17 cellular contexts compared by ENCODE assay signal in genomic region chr16:12729448-12729847, GRCh38.
DNase-seq lines count a peak whose midpoint lies in the region; ATAC-seq, FAIRE-seq and TF ChIP-seq lines count a peak whose summit lies in the region.
"Had no signal": no experiment of that assay in that cellular context is flagged by ENCODE, and none has a peak within 500 bp of the region (broad histone marks: within the 10 kb centered on the region; RNA-seq: fewer than 3 reads in every experiment).

No MANE protein-coding gene starts in this region.

- no peaks in the 10 kb centered on the region for H3K27me3 Mint-ChIP-seq in osteocyte (ENCODE audit: unreplicated experiment)
- no peaks in the 10 kb centered on the region for H3K27me3 Mint-ChIP-seq in effector memory CD8-positive, alpha-beta T cell

- H3K4me3 ChIP-seq in HUES6 (ENCODE audit: low read depth, low read length): no peak overlapping the region
- H3K4me3 ChIP-seq in spleen: no peak overlapping the region
- H3K4me3 ChIP-seq: adrenal gland, stomach had no signal

- WGBS in spleen, 5 donors: 57 to 66% (median 65%) methylated on average over 4 of the region's 4 CpGs

- peak; percentile 88 for DNase-seq in COLO829 (ENCODE audit: low spot score)
- DNase-seq in dedifferentiated amniotic fluid mesenchymal stem cell (ENCODE audit: extremely low spot score): peak; percentile 59
- DNase-seq in osteocyte (ENCODE audit: extremely low spot score, unreplicated experiment): no peak
- no peak for DNase-seq in spleen
- no peak for DNase-seq in effector memory CD8-positive, alpha-beta T cell
- DNase-seq in NCI-H524 treated with DMSO at 0.1 percent for 48 hours (lab: John Stamatoyannopoulos, UW): no peak
- DNase-seq in RCC 7860 (ENCODE audit: low spot score): no peak
- DNase-seq: adrenal gland, Calu3, endodermal cell, GOT3, NCI-H1092 treated with DMSO at 0.1 percent for 48 hours, NCI-H510A, posterior cingulate gyrus, stomach had no signal

- no peak for ATAC-seq in effector memory CD8-positive, alpha-beta T cell (replicated peaks)

- H3K36me3 Mint-ChIP-seq in osteocyte (ENCODE audit: unreplicated experiment): peaks cover 16% of the 10 kb centered on the region
- H3K36me3 Mint-ChIP-seq in effector memory CD8-positive, alpha-beta T cell (ENCODE audit: insufficient read depth): no peaks in the 10 kb centered on the region

- H3K4me3 Mint-ChIP-seq in osteocyte (ENCODE audit: unreplicated experiment): no peak overlapping the region
- no peak overlapping the region for H3K4me3 Mint-ChIP-seq in effector memory CD8-positive, alpha-beta T cell
- H3K4me3 Mint-ChIP-seq: endodermal cell, mesothelial cell of epicardium had no signal

- no peak overlapping the region for H3K9ac ChIP-seq in HUES6 (ENCODE audit: low read length)

- 0 out of 2 replicates have a peak overlapping the region, but pooled peaks have one; percentile 18 for H3K27ac ChIP-seq in HUES6 (ENCODE audit: low read depth, low read length)
- no peak overlapping the region for H3K27ac ChIP-seq in spleen
- H3K27ac ChIP-seq: adrenal gland, stomach had no signal

- no peaks in the 10 kb centered on the region for H3K36me3 ChIP-seq in HUES6 (ENCODE audit: control insufficient read depth, insufficient read depth, low read length)
- peaks cover 0 to 53% (median 3%) of the 10 kb centered on the region in 6 donors for H3K36me3 ChIP-seq in spleen
- H3K36me3 ChIP-seq: adrenal gland had no signal

- TF ChIP-seq CTCF in osteocyte (IDR thresholded peaks at IDR 0.05): no peak
- TF ChIP-seq CTCF in spleen (IDR thresholded peaks at IDR 0.05 in 8 of 11, conservative IDR thresholded peaks at IDR 0.05 in 3 of 11): no peak

- peak overlapping the region; percentile 74 for H3K27ac Mint-ChIP-seq in osteocyte (ENCODE audit: unreplicated experiment)
- no peak overlapping the region for H3K27ac Mint-ChIP-seq in effector memory CD8-positive, alpha-beta T cell
- H3K27ac Mint-ChIP-seq: endodermal cell, mesothelial cell of epicardium had no signal

- H3K9me3 Mint-ChIP-seq in osteocyte (ENCODE audit: unreplicated experiment): peaks cover 16% of the 10 kb centered on the region
- H3K9me3 Mint-ChIP-seq in effector memory CD8-positive, alpha-beta T cell: peaks cover 9 to 14% of the 10 kb centered on the region in 2 donors

- peaks cover 4% of the 10 kb centered on the region for H3K4me1 ChIP-seq in HUES6 (ENCODE audit: control insufficient read depth, insufficient read depth, low read length)
- H3K4me1 ChIP-seq in spleen: peaks cover 0 to 9% (median 0%) of the 10 kb centered on the region in 6 donors
- H3K4me1 ChIP-seq: adrenal gland, stomach had no signal

- H3K27me3 ChIP-seq in HUES6 (ENCODE audit: control insufficient read depth, insufficient read depth, low read length) (no peaks in the 10 kb centered on the region), spleen (replicated peaks in 1 of 7) (no peaks in the 10 kb centered on the region)
- H3K27me3 ChIP-seq: adrenal gland, stomach had no signal

- H3K4me1 Mint-ChIP-seq in osteocyte (ENCODE audit: unreplicated experiment): peaks cover 31% of the 10 kb centered on the region
- H3K4me1 Mint-ChIP-seq in effector memory CD8-positive, alpha-beta T cell (ENCODE audit: low read depth in 2 of 2): peaks cover 0 to 1% of the 10 kb centered on the region in 2 donors
- H3K4me1 Mint-ChIP-seq: mesothelial cell of epicardium had no signal

- no peak for TF ChIP-seq POLR2A in spleen (IDR thresholded peaks at IDR 0.05)

- intact Hi-C loops in spleen (cut with DNase I; ENCODE audit: low total_unique reads): no loop called here

- H3K9me3 ChIP-seq in HUES6 (ENCODE audit: control insufficient read depth, insufficient read depth, low read depth, low read length) (peaks cover 12% of the 10 kb centered on the region), spleen (peaks cover 0 to 34% (median 27%) of the 10 kb centered on the region in 8 donors)

- no peak for FAIRE-seq in RCC 7860 (lab: Jason Lieb, UNC)

Comparison
In these comparisons a context has a peak if more than half of its experiments do, and no peak if none do; other contexts are left out.
1. DNase-seq: peak in COLO829 (single experiment) and dedifferentiated amniotic fluid mesenchymal stem cell (single experiment); none in osteocyte (single experiment), spleen (single experiment), effector memory CD8-positive, alpha-beta T cell (0 of 3), NCI-H524 treated with DMSO at 0.1 percent for 48 hours (single experiment) and RCC 7860 (single experiment).